Comparison of ENCODE assay signal across 1 cellular context in genomic region chr20:10596726-10597125, GRCh38.
TF ChIP-seq lines count a peak whose summit lies in the region.

No MANE protein-coding gene starts in this region.

TF ChIP-seq in HepG2, 621 proteins besides CTCF, POLR2A, EP300 and RAD21 (continued from another document and continues in another):
- TF ChIP-seq ZNF646 (CRISPR knock-in tag; IDR thresholded peaks at IDR 0.05), result no peak
- no peak for TF ChIP-seq BCL3 (CRISPR knock-in tag; IDR thresholded peaks at IDR 0.05)
- no peak for TF ChIP-seq RFX5 (IDR thresholded peaks at IDR 0.05; ENCODE audit: low read depth, low read length)
- no peak for TF ChIP-seq SNAPC4 (CRISPR knock-in tag; IDR thresholded peaks at IDR 0.05)
- no peak for TF ChIP-seq MIXL1 (CRISPR knock-in tag; IDR thresholded peaks at IDR 0.05)
- TF ChIP-seq HIC2 (CRISPR knock-in tag; IDR thresholded peaks at IDR 0.05; ENCODE audit: low read depth), result no peak
- TF ChIP-seq HOXA7 (CRISPR knock-in tag; IDR thresholded peaks at IDR 0.05), result no peak
- no peak for TF ChIP-seq ZNF501 (CRISPR knock-in tag; IDR thresholded peaks at IDR 0.05)
- TF ChIP-seq CEBPG (CRISPR knock-in tag; IDR thresholded peaks at IDR 0.05), result peak; percentile 93
- no peak for TF ChIP-seq HIVEP1 (CRISPR knock-in tag; IDR thresholded peaks at IDR 0.05)
- peak; percentile 19; the same call in 1 of the 2 replicates for TF ChIP-seq NFE2L2 (IDR thresholded peaks at IDR 0.05; ENCODE audit: low read length)
- no peak for TF ChIP-seq TEF (CRISPR knock-in tag; IDR thresholded peaks at IDR 0.05)
- TF ChIP-seq DPF2 (CRISPR knock-in tag; IDR thresholded peaks at IDR 0.05; ENCODE audit: borderline replicate concordance, low read depth), result 0 out of 2 replicates have a peak, but pooled peaks have one; percentile 28
- no peak for TF ChIP-seq CBFB (CRISPR knock-in tag; IDR thresholded peaks at IDR 0.05)
- no peak for TF ChIP-seq EED (CRISPR knock-in tag; IDR thresholded peaks at IDR 0.05)
- TF ChIP-seq ELF3 (CRISPR knock-in tag; IDR thresholded peaks at IDR 0.05), result 0 out of 2 replicates have a peak, but pooled peaks have one; percentile 29
- TF ChIP-seq SRSF4 (IDR thresholded peaks at IDR 0.05; ENCODE audit: low read depth, low read length, poor library complexity, severe bottlenecking), result no peak
- no peak for TF ChIP-seq RFX3 (CRISPR knock-in tag; IDR thresholded peaks at IDR 0.05)
- peak; percentile 72 for TF ChIP-seq GATAD2A (CRISPR knock-in tag; IDR thresholded peaks at IDR 0.05)
- TF ChIP-seq TBX3 (IDR thresholded peaks at IDR 0.05; ENCODE audit: borderline replicate concordance), result no peak
- no peak for TF ChIP-seq JUND (CRISPR knock-in tag; IDR thresholded peaks at IDR 0.05)
- no peak for TF ChIP-seq GTF3A (CRISPR knock-in tag; conservative IDR thresholded peaks at IDR 0.05)
- TF ChIP-seq ZNF281 (CRISPR knock-in tag; IDR thresholded peaks at IDR 0.05; ENCODE audit: borderline replicate concordance), result peak; percentile 44; the same call in 1 of the 2 replicates
- TF ChIP-seq SIX1 (CRISPR knock-in tag; IDR thresholded peaks at IDR 0.05; ENCODE audit: borderline replicate concordance), result no peak
- peak; percentile 84 for TF ChIP-seq SOX13 (IDR thresholded peaks at IDR 0.05)
- peak in 1 of 2 experiments; percentile 96; a peak in 2 of 4 replicates for TF ChIP-seq SOX13 (CRISPR knock-in tag; conservative IDR thresholded peaks at IDR 0.05 in 1 of 2, IDR thresholded peaks at IDR 0.05 in 1 of 2)
- no peak for TF ChIP-seq DR1 (CRISPR knock-in tag; IDR thresholded peaks at IDR 0.05)
- TF ChIP-seq PRMT3 (CRISPR knock-in tag; IDR thresholded peaks at IDR 0.05; ENCODE audit: borderline replicate concordance, low read depth), result no peak
- no peak for TF ChIP-seq PHF20 (CRISPR knock-in tag; IDR thresholded peaks at IDR 0.05)
- no peak for TF ChIP-seq IRF2 (CRISPR knock-in tag; IDR thresholded peaks at IDR 0.05)
- peak; percentile 36; the same call in 1 of the 2 replicates for TF ChIP-seq FOSL1 (CRISPR knock-in tag; IDR thresholded peaks at IDR 0.05; ENCODE audit: borderline replicate concordance)
- TF ChIP-seq ZBTB44 (CRISPR knock-in tag; IDR thresholded peaks at IDR 0.05), result no peak
- TF ChIP-seq ZNF251 (CRISPR knock-in tag; IDR thresholded peaks at IDR 0.05), result no peak
- no peak for TF ChIP-seq HMG20B (CRISPR knock-in tag; conservative IDR thresholded peaks at IDR 0.05)
- TF ChIP-seq ZNF432 (CRISPR knock-in tag; IDR thresholded peaks at IDR 0.05; ENCODE audit: borderline replicate concordance), result no peak
- peak; percentile 32; the same call in 1 of the 2 replicates for TF ChIP-seq AFF4 (CRISPR knock-in tag; IDR thresholded peaks at IDR 0.05)
